Comparison of ENCODE assay signal across 18 cellular contexts in the genomic region with DNA sequence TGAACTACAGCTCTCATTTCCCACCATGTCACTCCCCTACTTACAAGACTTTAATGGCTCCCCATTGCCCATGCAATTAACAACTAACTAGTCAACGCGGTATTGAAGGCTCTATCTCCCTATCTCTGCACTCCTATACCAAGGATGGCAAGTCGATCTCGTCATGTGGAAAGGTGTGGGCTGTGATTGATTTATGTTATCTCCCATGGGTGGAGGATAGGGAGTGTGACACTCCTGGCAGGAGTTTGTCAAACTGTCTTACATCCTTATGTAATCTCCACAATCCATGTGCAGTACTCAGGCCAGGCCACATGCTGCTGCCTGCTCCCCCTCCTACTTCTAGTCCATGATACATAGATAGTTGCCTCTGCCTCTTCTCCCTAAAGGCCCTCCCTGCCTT. TPM values are rescaled to one million over a fixed set of nuclear protein-coding genes. Genes with fewer than 3 reads are reported as not detected.
A peak's percentile ranks its signal among the peaks of the same experiment; 100 is the strongest.
DNase-seq lines count a peak whose midpoint lies in the region; ATAC-seq, FAIRE-seq and TF ChIP-seq lines count a peak whose summit lies in the region.
"Had no signal": no experiment of that assay in that cellular context is flagged by ENCODE, and none has a peak within 500 bp of the region (broad histone marks: within the 10 kb centered on the region; RNA-seq: fewer than 3 reads in every experiment).

No MANE protein-coding gene starts in this region.

- H3K9me3 Mint-ChIP-seq in neural crest cell = no peaks in the 10 kb centered on the region

- H3K4me2 ChIP-seq in mesendoderm (ENCODE audit: low read length) = no peak overlapping the region

- no peak overlapping the region for H3K56ac ChIP-seq in mesendoderm (ENCODE audit: low read length)

- ATAC-seq in HG02610 (IDR thresholded peaks at IDR 0.05; ENCODE audit: unreplicated experiment) (no peak), HG03175 (IDR thresholded peaks at IDR 0.05; ENCODE audit: unreplicated experiment) (no peak)

- H4K5ac ChIP-seq in mesendoderm (ENCODE audit: low read length) = no peak overlapping the region

- no peaks in the 10 kb centered on the region for H3K79me1 ChIP-seq in mesendoderm (ENCODE audit: low read length)

- peak; percentile 81 for DNase-seq in mesendoderm
- DNase-seq in neural crest cell (ENCODE audit: low read depth, low spot score) = no peak
- DNase-seq in urothelium cell line (ENCODE audit: low spot score) = no peak
- no peak for DNase-seq in ureter (ENCODE audit: low spot score)
- DNase-seq: C1 segment of cervical spinal cord; Calu3; CD4-positive, alpha-beta memory T cell; COR-L47; DMS53; GF-D8; GOT3 had no signal

- H3K27ac Mint-ChIP-seq in neural crest cell (ENCODE audit: unreplicated experiment) = no peak overlapping the region
- H3K27ac Mint-ChIP-seq: CD4-positive, alpha-beta memory T cell had no signal

- H2BK120ac ChIP-seq in mesendoderm (ENCODE audit: low read depth, low read length) = no peak overlapping the region

- no peak overlapping the region for H3K18ac ChIP-seq in mesendoderm (ENCODE audit: low read length)

- H3K4me1 ChIP-seq in mesendoderm (ENCODE audit: control insufficient read depth, low read depth, low read length) = peaks cover 7% of the 10 kb centered on the region
- H3K4me1 ChIP-seq: HAP-1 had no signal

- no peak overlapping the region for H4K8ac ChIP-seq in mesendoderm (ENCODE audit: low read depth, low read length)

- H3K79me2 ChIP-seq in mesendoderm (ENCODE audit: control insufficient read depth, insufficient read depth, low read length) = no peaks in the 10 kb centered on the region

- peaks cover 77% of the 10 kb centered on the region for H3K27me3 Mint-ChIP-seq in neural crest cell (ENCODE audit: low read depth)

- H3K9ac ChIP-seq in mesendoderm (ENCODE audit: low read length) = no peak overlapping the region

- peak overlapping the region; percentile 41 for H3K4me3 Mint-ChIP-seq in neural crest cell
- H3K4me3 Mint-ChIP-seq: CD4-positive, alpha-beta memory T cell had no signal

- no peaks in the 10 kb centered on the region for H3K36me3 ChIP-seq in mesendoderm (ENCODE audit: control insufficient read depth, insufficient read depth, low read length)
- H3K36me3 ChIP-seq: HAP-1 had no signal

- H3K4me3 ChIP-seq in mesendoderm (ENCODE audit: low read length) = no peak overlapping the region
- H3K4me3 ChIP-seq: HAP-1 had no signal

- H3K27ac ChIP-seq in mesendoderm (ENCODE audit: low read depth, low read length) = no peak overlapping the region

- H2BK5ac ChIP-seq in mesendoderm (ENCODE audit: low read length) = no peak overlapping the region

- no peak overlapping the region for H2BK15ac ChIP-seq in mesendoderm (replicated peaks; ENCODE audit: low read depth)

- H3K27me3 ChIP-seq in mesendoderm (ENCODE audit: insufficient read depth, low read length, poor library complexity) = no peaks in the 10 kb centered on the region

- no peaks in the 10 kb centered on the region for H3K36me3 Mint-ChIP-seq in neural crest cell (ENCODE audit: low read depth)
- H3K36me3 Mint-ChIP-seq: CD4-positive, alpha-beta memory T cell had no signal

- no peak overlapping the region for H3K4ac ChIP-seq in mesendoderm (ENCODE audit: low read depth, low read length)

- WGBS in mesendoderm (ENCODE audit: extremely low coverage, insufficient coverage, low lambda C conversion rate) = no CpG with 5 or more reads among the region's 4 CpGs

- H2AK5ac ChIP-seq in mesendoderm (ENCODE audit: low read length) = no peak overlapping the region

- peak; percentile 92 for FAIRE-seq in urothelium cell line (lab: Jason Lieb, UNC)
- FAIRE-seq: GM12891, GM18507, GM19239, H54 had no signal

- no peak overlapping the region for H3K23ac ChIP-seq in mesendoderm (ENCODE audit: low read length)

- TF ChIP-seq CTCF in neural crest cell (conservative IDR thresholded peaks at IDR 0.05) = no peak

- peaks cover 13% of the 10 kb centered on the region for H3K4me1 Mint-ChIP-seq in neural crest cell

RNA-seq across cellular contexts. Expression of a gene that starts 3.2 kb away (rescaled TPM):
- polyA plus RNA-seq in mesendoderm (2013, experiment 1 of 2) = 1.6 TPM
- 1.8 TPM for polyA plus RNA-seq in mesendoderm (2013, experiment 2 of 2)
- 3.0 and 3.5 TPM in 2 replicates for total RNA-seq in neural crest cell
- total RNA-seq in ureter = 44.9 TPM

Comparison
In these comparisons a context has a peak if more than half of its experiments do, and no peak if none do; other contexts are left out.
1. RNA of a gene that starts 3.2 kb away (total RNA-seq): 44.9 TPM in ureter (single experiment); 3.0 to 3.5 TPM in neural crest cell; every median in the first group is over 10 times any median in the second.